Comparison of ENCODE assay signal across 1 cellular context in the genomic region with DNA sequence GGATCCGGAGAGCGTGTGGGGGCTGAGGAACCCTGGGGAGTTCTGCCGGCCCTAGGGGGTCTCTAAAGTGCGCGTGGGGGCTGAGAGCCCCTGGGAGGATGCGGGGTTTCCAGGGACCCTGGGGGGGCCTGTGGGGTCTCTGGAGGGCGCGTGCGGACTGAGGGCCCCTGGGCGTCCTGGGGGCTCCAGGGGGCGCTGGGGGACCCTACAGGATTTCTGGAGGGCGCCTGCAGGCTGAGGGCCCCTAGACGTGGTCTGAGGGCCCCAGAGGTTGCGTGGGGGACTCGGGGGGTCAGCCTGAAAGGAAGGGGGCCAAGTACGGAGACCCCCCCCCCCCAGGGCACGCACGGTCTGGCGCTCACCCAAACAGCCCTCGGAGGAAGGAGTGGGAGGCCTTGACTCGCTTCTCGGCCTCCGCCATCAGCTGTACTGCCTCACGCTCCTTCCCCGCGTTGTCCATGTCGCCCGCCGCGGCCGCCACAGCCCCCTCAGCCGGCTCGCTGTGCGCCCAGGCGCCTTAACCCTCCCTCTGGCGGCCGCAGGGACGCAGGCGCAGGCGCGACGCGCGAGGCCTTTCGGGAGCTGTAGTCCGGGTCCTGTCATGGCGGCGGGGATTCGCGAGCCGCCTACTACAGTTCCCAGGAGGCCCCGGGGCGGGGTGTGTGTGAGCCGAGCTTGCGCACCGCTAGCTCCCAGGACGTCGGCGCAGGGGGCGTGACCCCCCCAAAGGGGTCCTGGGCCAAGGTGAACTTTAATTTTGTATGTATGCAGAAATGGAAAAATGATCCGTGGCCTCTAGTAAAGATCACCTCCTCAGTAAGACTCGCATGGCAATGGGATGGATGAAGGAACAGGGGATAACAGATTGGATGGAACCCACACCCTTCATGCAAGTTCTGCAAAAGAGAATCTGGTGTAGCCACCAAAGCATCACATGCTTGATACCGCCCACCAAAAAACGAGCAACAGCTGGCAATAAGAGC.
TF ChIP-seq lines count a peak whose summit lies in the region.

Gene NAPB (minus strand): TSS at position 546 of the 983 bp plus-strand sequence. CDS start 86 bp downstream, at position 460.

TF ChIP-seq in WTC11, 78 proteins besides CTCF, POLR2A, EP300 and RAD21 (continued from another document):
- TF ChIP-seq, protein P1, sequence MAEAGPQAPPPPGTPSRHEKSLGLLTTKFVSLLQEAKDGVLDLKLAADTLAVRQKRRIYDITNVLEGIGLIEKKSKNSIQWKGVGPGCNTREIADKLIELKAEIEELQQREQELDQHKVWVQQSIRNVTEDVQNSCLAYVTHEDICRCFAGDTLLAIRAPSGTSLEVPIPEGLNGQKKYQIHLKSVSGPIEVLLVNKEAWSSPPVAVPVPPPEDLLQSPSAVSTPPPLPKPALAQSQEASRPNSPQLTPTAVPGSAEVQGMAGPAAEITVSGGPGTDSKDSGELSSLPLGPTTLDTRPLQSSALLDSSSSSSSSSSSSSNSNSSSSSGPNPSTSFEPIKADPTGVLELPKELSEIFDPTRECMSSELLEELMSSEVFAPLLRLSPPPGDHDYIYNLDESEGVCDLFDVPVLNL (CRISPR knock-in tag; IDR thresholded peaks at IDR 0.05; ENCODE audit: borderline replicate concordance, low read depth): no peak
- TF ChIP-seq, protein P2, sequence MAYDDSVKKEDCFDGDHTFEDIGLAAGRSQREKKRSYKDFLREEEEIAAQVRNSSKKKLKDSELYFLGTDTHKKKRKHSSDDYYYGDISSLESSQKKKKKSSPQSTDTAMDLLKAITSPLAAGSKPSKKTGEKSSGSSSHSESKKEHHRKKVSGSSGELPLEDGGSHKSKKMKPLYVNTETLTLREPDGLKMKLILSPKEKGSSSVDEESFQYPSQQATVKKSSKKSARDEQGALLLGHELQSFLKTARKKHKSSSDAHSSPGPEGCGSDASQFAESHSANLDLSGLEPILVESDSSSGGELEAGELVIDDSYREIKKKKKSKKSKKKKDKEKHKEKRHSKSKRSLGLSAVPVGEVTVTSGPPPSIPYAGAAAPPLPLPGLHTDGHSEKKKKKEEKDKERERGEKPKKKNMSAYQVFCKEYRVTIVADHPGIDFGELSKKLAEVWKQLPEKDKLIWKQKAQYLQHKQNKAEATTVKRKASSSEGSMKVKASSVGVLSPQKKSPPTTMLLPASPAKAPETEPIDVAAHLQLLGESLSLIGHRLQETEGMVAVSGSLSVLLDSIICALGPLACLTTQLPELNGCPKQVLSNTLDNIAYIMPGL (CRISPR knock-in tag; IDR thresholded peaks at IDR 0.05): peak; percentile 84
- no peak for TF ChIP-seq NFATC4 (CRISPR knock-in tag; IDR thresholded peaks at IDR 0.05)
- TF ChIP-seq OVOL2 (CRISPR knock-in tag; IDR thresholded peaks at IDR 0.05; ENCODE audit: borderline replicate concordance): no peak
- TF ChIP-seq FOXK1 (CRISPR knock-in tag; IDR thresholded peaks at IDR 0.05): peak; percentile 62; the same call in 1 of the 2 replicates
- 0 out of 2 replicates have a peak, but pooled peaks have one; percentile 62 for TF ChIP-seq ZNF232 (CRISPR knock-in tag; IDR thresholded peaks at IDR 0.05)
- TF ChIP-seq, protein P3, sequence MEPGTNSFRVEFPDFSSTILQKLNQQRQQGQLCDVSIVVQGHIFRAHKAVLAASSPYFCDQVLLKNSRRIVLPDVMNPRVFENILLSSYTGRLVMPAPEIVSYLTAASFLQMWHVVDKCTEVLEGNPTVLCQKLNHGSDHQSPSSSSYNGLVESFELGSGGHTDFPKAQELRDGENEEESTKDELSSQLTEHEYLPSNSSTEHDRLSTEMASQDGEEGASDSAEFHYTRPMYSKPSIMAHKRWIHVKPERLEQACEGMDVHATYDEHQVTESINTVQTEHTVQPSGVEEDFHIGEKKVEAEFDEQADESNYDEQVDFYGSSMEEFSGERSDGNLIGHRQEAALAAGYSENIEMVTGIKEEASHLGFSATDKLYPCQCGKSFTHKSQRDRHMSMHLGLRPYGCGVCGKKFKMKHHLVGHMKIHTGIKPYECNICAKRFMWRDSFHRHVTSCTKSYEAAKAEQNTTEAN (CRISPR knock-in tag; IDR thresholded peaks at IDR 0.05): 0 out of 2 replicates have a peak, but pooled peaks have one; percentile 43
- TF ChIP-seq SMAD4 (CRISPR knock-in tag; IDR thresholded peaks at IDR 0.05): no peak
- peak; percentile 41 for TF ChIP-seq USF2 (CRISPR knock-in tag; IDR thresholded peaks at IDR 0.05)
- peak; percentile 59; the same call in 1 of the 2 replicates for TF ChIP-seq JUN (CRISPR knock-in tag; IDR thresholded peaks at IDR 0.05)
- TF ChIP-seq ZNF671 (CRISPR knock-in tag; IDR thresholded peaks at IDR 0.05): no peak
- TF ChIP-seq, protein P4, sequence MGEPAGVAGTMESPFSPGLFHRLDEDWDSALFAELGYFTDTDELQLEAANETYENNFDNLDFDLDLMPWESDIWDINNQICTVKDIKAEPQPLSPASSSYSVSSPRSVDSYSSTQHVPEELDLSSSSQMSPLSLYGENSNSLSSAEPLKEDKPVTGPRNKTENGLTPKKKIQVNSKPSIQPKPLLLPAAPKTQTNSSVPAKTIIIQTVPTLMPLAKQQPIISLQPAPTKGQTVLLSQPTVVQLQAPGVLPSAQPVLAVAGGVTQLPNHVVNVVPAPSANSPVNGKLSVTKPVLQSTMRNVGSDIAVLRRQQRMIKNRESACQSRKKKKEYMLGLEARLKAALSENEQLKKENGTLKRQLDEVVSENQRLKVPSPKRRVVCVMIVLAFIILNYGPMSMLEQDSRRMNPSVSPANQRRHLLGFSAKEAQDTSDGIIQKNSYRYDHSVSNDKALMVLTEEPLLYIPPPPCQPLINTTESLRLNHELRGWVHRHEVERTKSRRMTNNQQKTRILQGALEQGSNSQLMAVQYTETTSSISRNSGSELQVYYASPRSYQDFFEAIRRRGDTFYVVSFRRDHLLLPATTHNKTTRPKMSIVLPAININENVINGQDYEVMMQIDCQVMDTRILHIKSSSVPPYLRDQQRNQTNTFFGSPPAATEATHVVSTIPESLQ (CRISPR knock-in tag; IDR thresholded peaks at IDR 0.05): no peak
- 0 out of 2 replicates have a peak, but pooled peaks have one; percentile 61 for TF ChIP-seq NR3C1 (CRISPR knock-in tag; conservative IDR thresholded peaks at IDR 0.05; ENCODE audit: low read depth)
- TF ChIP-seq MAX (CRISPR knock-in tag; IDR thresholded peaks at IDR 0.05): peak; percentile 42; the same call in 1 of the 2 replicates
